Comparison of ENCODE assay signal across 1 cellular context in genomic region chr4:182917182-182918043, GRCh38.
A peak's percentile ranks its signal among the peaks of the same experiment; 100 is the strongest.
TF ChIP-seq lines count a peak whose summit lies in the region.

TSS of gene DCTD (minus strand) at chr4:182917386. CDS start at chr4:182915568, 1,818 bp downstream.

TF ChIP-seq in K562, 482 proteins besides CTCF, POLR2A, EP300 and RAD21 (continued from another document and continues in another):
- TF ChIP-seq RREB1 (CRISPR knock-in tag; IDR thresholded peaks at IDR 0.05), result no peak
- no peak for TF ChIP-seq ZNF507 (tag; conservative IDR thresholded peaks at IDR 0.05)
- peak; percentile 61 for TF ChIP-seq SPI1 (IDR thresholded peaks at IDR 0.05; ENCODE audit: borderline replicate concordance, low read depth, low read length)
- no peak for TF ChIP-seq ZMIZ1 (IDR thresholded peaks at IDR 0.05; ENCODE audit: low read depth in 2 of 2, low read length in 2 of 2)
- no peak for TF ChIP-seq CHD7 (IDR thresholded peaks at IDR 0.05; ENCODE audit: low read depth, low read length)
- TF ChIP-seq ZNF668 (CRISPR knock-in tag; IDR thresholded peaks at IDR 0.05), result no peak
- TF ChIP-seq HNRNPH1 (optimal IDR thresholded peaks at IDR 0.05; ENCODE audit: low read depth, low read length), result no peak
- TF ChIP-seq RHOXF2B (CRISPR knock-in tag; conservative IDR thresholded peaks at IDR 0.05), result no peak
- TF ChIP-seq FUS (optimal IDR thresholded peaks at IDR 0.05; ENCODE audit: low read depth, low read length), result peak; percentile 40
- no peak for TF ChIP-seq TEAD4 (IDR thresholded peaks at IDR 0.05; ENCODE audit: low read length)
- no peak for TF ChIP-seq TEAD4 (CRISPR knock-in tag; IDR thresholded peaks at IDR 0.05; ENCODE audit: borderline replicate concordance)
- TF ChIP-seq TFAM (CRISPR knock-in tag; conservative IDR thresholded peaks at IDR 0.05), result no peak
- no peak for TF ChIP-seq ZBTB34 (CRISPR knock-in tag; IDR thresholded peaks at IDR 0.05)
- no peak for TF ChIP-seq ZNF436 (CRISPR knock-in tag; IDR thresholded peaks at IDR 0.05)
- TF ChIP-seq ETV6 (IDR thresholded peaks at IDR 0.05; ENCODE audit: borderline replicate concordance in 1 of 2, low read depth in 2 of 2, low read length in 1 of 2), result no peak
- no peak for TF ChIP-seq ETV6 (CRISPR knock-in tag; IDR thresholded peaks at IDR 0.05; ENCODE audit: borderline replicate concordance)
- no peak for TF ChIP-seq NCOA1 (IDR thresholded peaks at IDR 0.05; ENCODE audit: low read depth)
- no peak for TF ChIP-seq ZNF3 (CRISPR knock-in tag; IDR thresholded peaks at IDR 0.05)
- TF ChIP-seq ARID2 (IDR thresholded peaks at IDR 0.05), result no peak
- TF ChIP-seq WHSC1 (IDR thresholded peaks at IDR 0.05; ENCODE audit: low read length), result no peak
- TF ChIP-seq HCFC1 (IDR thresholded peaks at IDR 0.05; ENCODE audit: low read depth, low read length), result peak; percentile 45; the same call in 1 of the 2 replicates
- TF ChIP-seq SLC30A9 (CRISPR knock-in tag; IDR thresholded peaks at IDR 0.05), result no peak
- TF ChIP-seq SIRT6 (IDR thresholded peaks at IDR 0.05; ENCODE audit: low read depth, low read length), result no peak
- no peak for TF ChIP-seq NCOA2 (IDR thresholded peaks at IDR 0.05; ENCODE audit: partially characterized antibody in 2 of 2)
- 0 out of 2 replicates have a peak, but pooled peaks have one; percentile 4 for TF ChIP-seq ZNF121 (CRISPR knock-in tag; conservative IDR thresholded peaks at IDR 0.05)
- TF ChIP-seq SRSF1 (IDR thresholded peaks at IDR 0.05; ENCODE audit: low read depth, low read length), result no peak
- TF ChIP-seq DMBX1 (CRISPR knock-in tag; IDR thresholded peaks at IDR 0.05; ENCODE audit: borderline replicate concordance), result no peak
- TF ChIP-seq ETS1 (conservative IDR thresholded peaks at IDR 0.05; ENCODE audit: control insufficient read depth, low read depth, low read length), result no peak
- TF ChIP-seq CBFB (CRISPR knock-in tag; IDR thresholded peaks at IDR 0.05), result peak; percentile 47; the same call in 1 of the 2 replicates
- TF ChIP-seq ARNT (IDR thresholded peaks at IDR 0.05), result no peak
- no peak for TF ChIP-seq NR1H2 (CRISPR knock-in tag; IDR thresholded peaks at IDR 0.05)
- TF ChIP-seq POLR3G (IDR thresholded peaks at IDR 0.05; ENCODE audit: extremely low read depth, insufficient read length, insufficient replicate concordance), result no peak
- peak; percentile 18 for TF ChIP-seq PHF20 (IDR thresholded peaks at IDR 0.05; ENCODE audit: partially characterized antibody)
- TF ChIP-seq ARID3B (CRISPR knock-in tag; IDR thresholded peaks at IDR 0.05; ENCODE audit: borderline replicate concordance), result no peak
- no peak for TF ChIP-seq KDM1A (IDR thresholded peaks at IDR 0.05)
